8 cellular contexts compared by ENCODE assay signal in the genomic region with DNA sequence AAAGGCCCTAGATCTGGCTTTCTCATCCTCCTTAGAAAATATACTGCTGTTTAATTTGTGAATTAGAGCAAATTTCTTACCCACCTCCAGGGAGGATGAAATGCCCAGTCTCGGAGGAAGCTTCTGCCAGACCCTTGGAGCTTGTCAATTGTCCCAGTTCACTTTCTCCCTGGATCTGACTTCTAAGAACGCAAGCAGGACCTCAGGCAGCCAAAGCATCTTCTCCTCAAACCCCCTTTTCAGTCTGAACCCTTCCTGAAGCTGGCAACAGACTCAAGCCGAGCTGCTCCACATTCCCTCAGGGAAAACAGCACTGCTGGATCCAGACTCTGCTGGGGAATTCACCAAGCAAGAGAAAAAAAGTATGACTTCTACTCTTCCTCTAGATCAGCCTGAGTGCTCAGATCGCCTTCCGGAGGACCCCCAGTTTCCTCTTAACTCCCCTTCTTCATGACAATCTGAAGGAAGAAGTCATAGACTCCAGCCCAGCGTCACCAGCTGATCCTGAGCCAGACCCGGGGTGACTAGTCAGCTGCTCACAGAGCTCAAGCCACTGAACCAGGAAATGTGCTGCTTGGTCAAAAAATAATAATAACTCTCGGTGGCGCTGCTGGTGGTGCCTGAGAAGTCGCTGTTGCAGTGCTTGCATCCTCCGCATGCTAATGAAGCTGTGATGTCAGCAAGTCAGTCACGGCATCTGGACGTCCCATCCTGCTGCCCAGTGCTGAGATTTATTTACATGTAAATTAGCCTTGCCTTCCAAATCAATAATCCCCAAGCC. TPM values are rescaled to one million over a fixed set of nuclear protein-coding genes. Genes with fewer than 3 reads are reported as not detected.
A peak's percentile ranks its signal among the peaks of the same experiment; 100 is the strongest.
DNase-seq lines count a peak whose midpoint lies in the region; ATAC-seq, FAIRE-seq and TF ChIP-seq lines count a peak whose summit lies in the region.

Gene PRICKLE2, minus strand, starts transcription at position 641 of the 781 bp plus-strand sequence. CDS start 26,539 bp downstream, outside the sequence.

- TF ChIP-seq CTCF in liver (IDR thresholded peaks at IDR 0.05; ENCODE audit: low read depth, low read length, missing input control), result no peak
- TF ChIP-seq CTCF in HepG2 (CRISPR knock-in tag; IDR thresholded peaks at IDR 0.05), result no peak
- peak; percentile 31 for TF ChIP-seq CTCF in left ventricle myocardium inferior (IDR thresholded peaks at IDR 0.05; ENCODE audit: borderline replicate concordance)

- TF ChIP-seq RAD21 in liver (IDR thresholded peaks at IDR 0.05) (peak; percentile 39 to 44), HepG2 (CRISPR knock-in tag; IDR thresholded peaks at IDR 0.05) (no peak)

- H3K27me3 ChIP-seq in liver (ENCODE audit: control insufficient read depth in 4 of 4, insufficient read depth in 4 of 4, low read length in 3 of 4), result no peaks in the 10 kb centered on the region
- H3K27me3 ChIP-seq in HepG2 (ENCODE audit: control insufficient read depth in 1 of 2, insufficient read depth in 2 of 2, low read length in 2 of 2), result no peaks in the 10 kb centered on the region
- H3K27me3 ChIP-seq in left ventricle myocardium inferior (ENCODE audit: low read depth), result no peaks in the 10 kb centered on the region

- DNase-seq in HepG2 (ENCODE audit: low spot score) (no peak), left ventricle myocardium inferior (peak; percentile 74), posterior cingulate gyrus (peak; percentile 66 to 97 (median 79)), NCI-H187 treated with DMSO at 0.1 percent for 48 hours (lab: John Stamatoyannopoulos, UW) (no peak), DMS153 (lab: John Stamatoyannopoulos, UW) (no peak)

- POLR2A ChIA-PET in HepG2 (lab: Yijun Ruan, JAX), result no interaction called here

- no peak within 1 kb of the TSS for H3K4me2 ChIP-seq in HepG2 (ENCODE audit: low read depth, low read length)

- H3K4me1 ChIP-seq in liver (ENCODE audit: control insufficient read depth in 4 of 4, insufficient read depth in 4 of 4, low read length in 3 of 4) (no peaks in the 10 kb centered on the region), HepG2 (ENCODE audit: insufficient read depth, low read length) (no peaks in the 10 kb centered on the region), left ventricle myocardium inferior (peaks cover 69% of the 10 kb centered on the region)

- WGBS in liver, result 58% methylated on average over 13 of the region's 13 CpGs
- WGBS in HepG2 (ENCODE audit: low lambda C conversion rate), result 55% methylated on average over 13 of the region's 13 CpGs

- H4K20me1 ChIP-seq in HepG2 (ENCODE audit: insufficient read depth, low read length), result no peaks in the 10 kb centered on the region

- ATAC-seq in HepG2 (no peak), HG03175 (IDR thresholded peaks at IDR 0.05; ENCODE audit: unreplicated experiment) (peak; percentile 90)

- no peak within 1 kb of the TSS for H2AFZ ChIP-seq in HepG2 (ENCODE audit: low read length)

- H3K36me3 ChIP-seq in liver (ENCODE audit: control insufficient read depth in 4 of 4, insufficient read depth in 3 of 4, low read depth in 1 of 4, low read length in 3 of 4) (no peaks in the 10 kb centered on the region), HepG2 (replicated peaks in 1 of 2; ENCODE audit: control insufficient read depth in 1 of 2, insufficient read depth in 2 of 2, low read length in 2 of 2) (no peaks in the 10 kb centered on the region), left ventricle myocardium inferior (no peaks in the 10 kb centered on the region)

- H3K9ac ChIP-seq in liver (ENCODE audit: low read depth in 1 of 2, low read length in 2 of 2), result peak within 1 kb of the TSS; percentile 12 to 16
- no peak within 1 kb of the TSS for H3K9ac ChIP-seq in HepG2 (ENCODE audit: insufficient read depth, low read depth, low read length)

- FAIRE-seq in HepG2 (lab: Jason Lieb, UNC), result no peak

- CTCF ChIA-PET in HepG2 (lab: Yijun Ruan, JAX; ENCODE audit: low intra/inter-chr PET ratio, low total read pairs), result no interaction called here

- no peak for TF ChIP-seq POLR2A in HepG2 (IDR thresholded peaks at IDR 0.05; ENCODE audit: insufficient read depth in 1 of 2, low read depth in 2 of 2, low read length in 2 of 2)

- no TSS peak for BruUV-seq in HepG2 (replicated peaks; lab: Mats Ljungman, UMichigan)

- TF ChIP-seq EP300 in HepG2 (IDR thresholded peaks at IDR 0.05; ENCODE audit: low read depth in 2 of 2, low read length in 2 of 2) (no peak), HepG2 (CRISPR knock-in tag; IDR thresholded peaks at IDR 0.05; ENCODE audit: borderline replicate concordance) (no peak)

- no peaks in the 10 kb centered on the region for H3K79me2 ChIP-seq in HepG2 (ENCODE audit: insufficient read depth, low read length)

- in situ Hi-C loops in HepG2 (cut with HindIII; ENCODE audit: extremely low pct_ligation_motif_present, low pct_unique_long_range_greater_than_20kb), result no loop called here

- H3K9me3 ChIP-seq in liver (ENCODE audit: control insufficient read depth in 4 of 4, low read length in 3 of 4) (no peaks in the 10 kb centered on the region), HepG2 (ENCODE audit: low read length) (no peaks in the 10 kb centered on the region), left ventricle myocardium inferior (replicated peaks) (no peaks in the 10 kb centered on the region)

- intact Hi-C loops in HepG2 (cut with micrococcal nuclease; ENCODE audit: unreplicated experiment) (no loop called here), left ventricle myocardium inferior (cut with micrococcal nuclease) (no loop called here), posterior cingulate gyrus (cut with DNase I) (loop anchor here (2.0 to 5.0 kb wide), 2 partner anchors 172 to 194 kb away; no protein-coding TSS in a partner anchor)

- H3K27ac ChIP-seq in liver (ENCODE audit: low read depth in 1 of 2, low read length in 2 of 2) (peak within 1 kb of the TSS; percentile 32 to 63), HepG2 (ENCODE audit: extremely low read length, insufficient read depth, low read length) (no peak within 1 kb of the TSS), angular gyrus (ENCODE audit: low read depth, low read length) (peak within 1 kb of the TSS; percentile 82), left ventricle myocardium inferior (replicated peaks) (peak within 1 kb of the TSS; percentile 72)

- no peak within 1 kb of the TSS for H3K4me3 ChIP-seq in liver (ENCODE audit: low read depth in 1 of 3, low read length in 3 of 3)
- no peak within 1 kb of the TSS for H3K4me3 ChIP-seq in HepG2 (replicated peaks in 1 of 3; ENCODE audit: insufficient read depth in 1 of 3, low read depth in 2 of 3, low read length in 3 of 3)
- peak within 1 kb of the TSS; percentile 58 for H3K4me3 ChIP-seq in left ventricle myocardium inferior

TF ChIP-seq in liver, 16 proteins besides CTCF, POLR2A, EP300 and RAD21 (continues in another document):
- TF ChIP-seq EGR1 (IDR thresholded peaks at IDR 0.05; ENCODE audit: low read depth in 2 of 2) (no peak), NR2F2 (IDR thresholded peaks at IDR 0.05) (peak; percentile 32)

TF ChIP-seq in HepG2, 621 proteins besides CTCF, POLR2A, EP300 and RAD21 (continues in another document):
- no peak for TF ChIP-seq SP5 (CRISPR knock-in tag; IDR thresholded peaks at IDR 0.05; ENCODE audit: borderline replicate concordance, low read depth)
- TF ChIP-seq ZNF180 (CRISPR knock-in tag; IDR thresholded peaks at IDR 0.05; ENCODE audit: borderline replicate concordance, low read depth), result no peak
- no peak for TF ChIP-seq CREM (IDR thresholded peaks at IDR 0.05)
- no peak for TF ChIP-seq CREM (CRISPR knock-in tag; IDR thresholded peaks at IDR 0.05)
- no peak for TF ChIP-seq ZNF274 (CRISPR knock-in tag; IDR thresholded peaks at IDR 0.05)
- no peak for TF ChIP-seq RXRB (CRISPR knock-in tag; IDR thresholded peaks at IDR 0.05; ENCODE audit: borderline replicate concordance)
- TF ChIP-seq, protein P1, sequence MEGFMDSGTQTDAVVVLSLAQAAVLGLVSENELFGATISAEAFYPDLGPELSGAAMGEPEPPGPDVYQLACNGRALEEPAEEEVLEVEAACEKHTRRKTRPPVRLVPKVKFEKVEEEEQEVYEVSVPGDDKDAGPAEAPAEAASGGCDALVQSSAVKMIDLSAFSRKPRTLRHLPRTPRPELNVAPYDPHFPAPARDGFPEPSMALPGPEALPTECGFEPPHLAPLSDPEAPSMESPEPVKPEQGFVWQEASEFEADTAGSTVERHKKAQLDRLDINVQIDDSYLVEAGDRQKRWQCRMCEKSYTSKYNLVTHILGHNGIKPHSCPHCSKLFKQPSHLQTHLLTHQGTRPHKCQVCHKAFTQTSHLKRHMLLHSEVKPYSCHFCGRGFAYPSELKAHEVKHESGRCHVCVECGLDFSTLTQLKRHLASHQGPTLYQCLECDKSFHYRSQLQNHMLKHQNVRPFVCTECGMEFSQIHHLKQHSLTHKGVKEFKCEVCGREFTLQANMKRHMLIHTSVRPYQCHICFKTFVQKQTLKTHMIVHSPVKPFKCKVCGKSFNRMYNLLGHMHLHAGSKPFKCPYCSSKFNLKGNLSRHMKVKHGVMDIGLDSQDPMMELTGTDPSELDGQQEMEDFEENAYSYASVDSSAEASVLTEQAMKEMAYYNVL (CRISPR knock-in tag; IDR thresholded peaks at IDR 0.05; ENCODE audit: borderline replicate concordance), result no peak

RNA-seq across cellular contexts. Expression of gene PRICKLE2, which starts in this region (rescaled TPM):
- total RNA-seq in liver, result 1 to 10 TPM; 5.4 to 8.0 TPM
- polyA plus RNA-seq in liver, result under 1 TPM; 0.89 to 0.97 TPM
- total RNA-seq in HepG2 (2016; rRNA removed; fragmentation: Illumina TruSeq; extraction: Trizol), result 0.04 and 0.07 TPM in 2 replicates
- not detected in 2 replicates for total RNA-seq in HepG2 (2016; cell fraction: cytosol; rRNA removed; fragmentation: Illumina TruSeq; extraction: Trizol; ENCODE audit: low read depth)
- total RNA-seq in HepG2 (2016; cell fraction: insoluble cytoplasmic fraction; rRNA removed; fragmentation: Illumina TruSeq; extraction: Trizol), result 0.02 and 0.04 TPM in 2 replicates
- 0.06 TPM in 1 of 2 replicates, not detected in the other for total RNA-seq in HepG2 (2016; cell fraction: membrane; rRNA removed; fragmentation: Illumina TruSeq; extraction: Trizol)
- 0.22 and 0.87 TPM in 2 replicates for total RNA-seq in HepG2 (2016; cell fraction: nucleus; rRNA removed; fragmentation: Illumina TruSeq; extraction: Trizol)
- polyA plus RNA-seq in HepG2 (2011; rRNA removed), result 0.01 TPM in 2 replicates
- polyA plus RNA-seq in HepG2 (2011; cell fraction: cytosol; rRNA removed), result 0.01 and 0.03 TPM in 2 replicates
- polyA plus RNA-seq in HepG2 (2011; cell fraction: nucleus; rRNA removed), result 0.02 and 0.16 TPM in 2 replicates
- 0.07 TPM in 1 of 2 replicates, not detected in the other for polyA plus RNA-seq in HepG2 (2012)
- not detected in 2 replicates for polyA plus RNA-seq in HepG2 (2016; cell fraction: cytosol; fragmentation: Illumina TruSeq; extraction: Trizol; ENCODE audit: low read depth)
- polyA plus RNA-seq in HepG2 (2016; cell fraction: insoluble cytoplasmic fraction; fragmentation: Illumina TruSeq; extraction: Trizol; ENCODE audit: low read depth), result not detected in 2 replicates
- not detected in 2 replicates for polyA plus RNA-seq in HepG2 (2016; cell fraction: membrane; fragmentation: Illumina TruSeq; extraction: Trizol; ENCODE audit: low read depth)
- 0.12 TPM in 1 of 2 replicates, not detected in the other for polyA plus RNA-seq in HepG2 (2016; cell fraction: nucleus; fragmentation: Illumina TruSeq; extraction: Trizol; ENCODE audit: insufficient read depth, low read depth)
- polyA minus RNA-seq in HepG2 (2011; rRNA and poly(A)+ RNA removed; ENCODE audit: low replicate concordance), result 0.09 and 0.20 TPM in 2 replicates
- polyA minus RNA-seq in HepG2 (2011; cell fraction: cytosol; rRNA and poly(A)+ RNA removed), result not detected in 2 replicates
- polyA minus RNA-seq in HepG2 (2011; cell fraction: nucleus; rRNA and poly(A)+ RNA removed), result under 0.01 TPM in 1 of 2 replicates, not detected in the other
- total RNA-seq in left ventricle myocardium inferior, result 8.7 TPM

Comparison
In these comparisons a context has a peak if more than half of its experiments do, and no peak if none do; other contexts are left out.
1. DNase-seq: peak in left ventricle myocardium inferior (single experiment) and posterior cingulate gyrus (10 of 10); none in HepG2 (single experiment), NCI-H187 treated with DMSO at 0.1 percent for 48 hours (single experiment) and DMS153 (single experiment).